In genomic region chr17:4588862-4589625, GRCh38 we compare ENCODE assay signal across 23 cellular contexts. TPM values are rescaled to one million over a fixed set of nuclear protein-coding genes. Genes with fewer than 3 reads are reported as not detected.
"Had no signal": no experiment of that assay in that cellular context is flagged by ENCODE, and none has a peak within 500 bp of the region (broad histone marks: within the 10 kb centered on the region; RNA-seq: fewer than 3 reads in every experiment).

No MANE protein-coding gene starts in this region.

- ATAC-seq: effector memory CD8-positive, alpha-beta T cell; esophagus mucosa; left lobe of liver had no signal

- H3K4me3 ChIP-seq: colonic mucosa had no signal

- H3K4me3 Mint-ChIP-seq: activated CD4-positive, alpha-beta memory T cell treated with anti-CD3 and anti-CD28 coated beads for 36 hours; activated naive CD8-positive, alpha-beta T cell treated with anti-CD3 and anti-CD28 coated beads for 36 hours; effector memory CD8-positive, alpha-beta T cell; nephron progenitor cell had no signal

- H3K36me3 Mint-ChIP-seq: activated CD4-positive, alpha-beta memory T cell treated with anti-CD3 and anti-CD28 coated beads for 36 hours; activated naive CD8-positive, alpha-beta T cell treated with anti-CD3 and anti-CD28 coated beads for 36 hours had no signal

- H3K27ac Mint-ChIP-seq: activated CD4-positive, alpha-beta memory T cell treated with anti-CD3 and anti-CD28 coated beads for 36 hours; activated naive CD8-positive, alpha-beta T cell treated with anti-CD3 and anti-CD28 coated beads for 36 hours; effector memory CD8-positive, alpha-beta T cell; nephron progenitor cell had no signal

- H3K9me3 Mint-ChIP-seq: activated CD4-positive, alpha-beta memory T cell treated with anti-CD3 and anti-CD28 coated beads for 36 hours; activated naive CD8-positive, alpha-beta T cell treated with anti-CD3 and anti-CD28 coated beads for 36 hours; effector memory CD8-positive, alpha-beta T cell; nephron progenitor cell had no signal

- FAIRE-seq: astrocyte, endothelial cell of umbilical vein, islet of Langerhans had no signal

- DNase-seq: activated CD4-positive, alpha-beta memory T cell treated with anti-CD3 and anti-CD28 coated beads for 36 hours; activated CD4-positive, alpha-beta T cell treated with anti-CD3 and anti-CD28 coated beads for 48 hours; activated naive CD4-positive, alpha-beta T cell treated with Interleukin-2 at 50 U/mL for 16 hours; activated naive CD8-positive, alpha-beta T cell treated with anti-CD3 and anti-CD28 coated beads for 36 hours; activated T-cell treated with anti-CD3 and anti-CD28 coated beads, Interleukin-2, amount 50 U/mL, for 48 hours; colonic mucosa; dorsolateral prefrontal cortex; effector memory CD8-positive, alpha-beta T cell; foreskin melanocyte; glutamatergic neuron; midbrain; nephron progenitor cell; nucleus accumbens; stimulated activated CD4-positive, alpha-beta T cell treated with anti-CD3 and anti-CD28 coated beads, Interleukin-4, amount 100 ng/mL, for 24 hours; stimulated activated naive CD4-positive, alpha-beta T cell treated with Interleukin-2 at 50 U/mL for 16 hours; T-helper 2 cell had no signal

- H3K9me3 ChIP-seq: colonic mucosa had no signal

- H3K36me3 ChIP-seq: colonic mucosa had no signal

- H3K27ac ChIP-seq: colonic mucosa had no signal

- H3K4me1 Mint-ChIP-seq: activated naive CD8-positive, alpha-beta T cell treated with anti-CD3 and anti-CD28 coated beads for 36 hours had no signal

RNA-seq across cellular contexts. Expression of gene SMTNL2, which starts 4.7 kb away (rescaled TPM):
- total RNA-seq: activated CD4-positive, alpha-beta memory T cell treated with anti-CD3 and anti-CD28 coated beads for 36 hours; activated naive CD8-positive, alpha-beta T cell treated with anti-CD3 and anti-CD28 coated beads for 36 hours; endothelial cell of umbilical vein; left lobe of liver; lung microvascular endothelial cell had no signal
- polyA plus RNA-seq: endothelial cell of umbilical vein had no signal

RNA-seq across cellular contexts. Expression of gene GGT6, which starts 28.7 kb away (rescaled TPM):
- total RNA-seq: activated CD4-positive, alpha-beta memory T cell treated with anti-CD3 and anti-CD28 coated beads for 36 hours; activated naive CD8-positive, alpha-beta T cell treated with anti-CD3 and anti-CD28 coated beads for 36 hours; astrocyte; endothelial cell of umbilical vein; lung microvascular endothelial cell had no signal
- polyA plus RNA-seq: endothelial cell of umbilical vein had no signal

RNA-seq across cellular contexts. Expression of gene ALOX15, which starts 52.4 kb away (rescaled TPM):
- total RNA-seq: activated CD4-positive, alpha-beta memory T cell treated with anti-CD3 and anti-CD28 coated beads for 36 hours; endothelial cell of umbilical vein; lung microvascular endothelial cell; renal cortical epithelial cell had no signal
- polyA plus RNA-seq: endothelial cell of umbilical vein had no signal
